Comparison of ENCODE assay signal across 8 cellular contexts in genomic region chr6:36444470-36444869, GRCh38. TPM values are rescaled to one million over a fixed set of nuclear protein-coding genes. Genes with fewer than 3 reads are reported as not detected.
DNase-seq lines count a peak whose midpoint lies in the region; ATAC-seq and TF ChIP-seq lines count a peak whose summit lies in the region.

No MANE protein-coding gene starts in this region.

- DNase-seq in T-helper 17 cell (no peak), fibroblast of pulmonary artery (ENCODE audit: low read depth) (peak; percentile 97), skeletal muscle cell (ENCODE audit: low read depth) (no peak), NCI-H2029 (lab: John Stamatoyannopoulos, UW) (no peak), pons (ENCODE audit: low spot score) (no peak)

- no peaks in the 10 kb centered on the region for H3K9me3 ChIP-seq in T-helper 17 cell (ENCODE audit: control insufficient read depth, low read length, poor library complexity, severe bottlenecking)

- peaks cover 31% of the 10 kb centered on the region for H3K4me1 Mint-ChIP-seq in T-helper 17 cell

- peak overlapping the region; percentile 93 for H3K4me3 Mint-ChIP-seq in T-helper 17 cell

- ATAC-seq in T-helper 17 cell (no peak), GM19324 (IDR thresholded peaks at IDR 0.05; ENCODE audit: low FRiP score, unreplicated experiment) (no peak), HG02642 (IDR thresholded peaks at IDR 0.05; ENCODE audit: poor library complexity, unreplicated experiment) (no peak)

- H3K27ac Mint-ChIP-seq in T-helper 17 cell = peak overlapping the region; percentile 96

- H3K27me3 Mint-ChIP-seq in T-helper 17 cell = no peaks in the 10 kb centered on the region

- H3K4me3 ChIP-seq in GM08714 (ENCODE audit: low read length) = peak overlapping the region; percentile 86
- H3K4me3 ChIP-seq in fibroblast of pulmonary artery (replicated peaks; ENCODE audit: low read depth, low read length) = peak overlapping the region; percentile 90
- H3K4me3 ChIP-seq in skeletal muscle cell (ENCODE audit: low read depth, low read length) = peak overlapping the region; percentile 75

- TF ChIP-seq CTCF in fibroblast of pulmonary artery (IDR thresholded peaks at IDR 0.05; ENCODE audit: low read length, missing control alignments) = no peak

- no peaks in the 10 kb centered on the region for H3K36me3 Mint-ChIP-seq in T-helper 17 cell (ENCODE audit: low read depth)

RNA-seq across cellular contexts. Expression of gene KCTD20, which starts 1.7 kb away (rescaled TPM):
- 10 to 100 TPM; 31.3 to 54.1 TPM for total RNA-seq in T-helper 17 cell

RNA-seq across cellular contexts. Expression of gene PXT1, which starts 1.8 kb away (rescaled TPM):
- under 1 TPM; 0.30 to 0.60 TPM for total RNA-seq in T-helper 17 cell

RNA-seq across cellular contexts. Expression of gene ETV7, which starts 57.0 kb away (rescaled TPM):
- total RNA-seq in T-helper 17 cell = 1 to 10 TPM in 1 of 2 donors, under 1 TPM in 1; 0.37 to 2.6 TPM
